ENCODE assay signal across 1 cellular context in genomic region chr2:83795777-83796176, GRCh38.
TF ChIP-seq lines count a peak whose summit lies in the region.

No MANE protein-coding gene starts in this region.

TF ChIP-seq in K562, 482 proteins besides CTCF, POLR2A, EP300 and RAD21 (continued from another document):
- no peak for TF ChIP-seq PBX2 (CRISPR knock-in tag; IDR thresholded peaks at IDR 0.05; ENCODE audit: low read depth)
- peak; percentile 93 for TF ChIP-seq PBX2 (tag; conservative IDR thresholded peaks at IDR 0.05; ENCODE audit: low read depth)
- TF ChIP-seq ARID1B (IDR thresholded peaks at IDR 0.05) = 0 out of 2 replicates have a peak, but pooled peaks have one; percentile 25
- TF ChIP-seq ARHGAP35 (IDR thresholded peaks at IDR 0.05; ENCODE audit: partially characterized antibody) = peak; percentile 40
- TF ChIP-seq MCM3 (IDR thresholded peaks at IDR 0.05) = no peak
